ENCODE assay signal across 1 cellular context in the genomic region with DNA sequence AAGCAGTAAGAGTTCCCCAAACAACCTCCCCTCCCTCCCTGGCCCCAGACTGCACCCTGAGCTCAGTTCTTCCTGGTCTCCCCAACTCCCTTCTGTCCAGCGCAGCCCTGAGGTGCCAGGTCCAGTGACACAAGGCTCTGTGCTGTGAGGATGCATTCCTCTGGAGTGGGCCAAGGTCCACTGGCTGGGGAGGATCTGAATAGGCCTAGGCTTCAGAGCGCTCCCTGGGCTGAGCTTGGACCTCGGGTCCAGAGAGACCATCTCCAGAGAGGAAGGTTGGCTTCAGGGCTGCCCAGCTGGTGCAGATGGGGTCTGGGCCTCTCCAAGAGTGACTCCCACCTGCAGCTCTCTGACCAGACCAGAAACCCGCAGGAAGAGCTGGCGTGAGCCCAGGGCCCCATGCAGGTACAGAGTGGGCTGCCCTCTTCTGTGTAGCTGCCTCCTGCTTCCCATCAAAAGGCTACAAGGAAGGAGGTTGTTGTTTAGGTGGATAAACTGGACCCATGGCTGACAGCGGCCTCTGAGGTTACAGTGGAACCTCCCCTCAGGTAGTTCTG.
TF ChIP-seq lines count a peak whose summit lies in the region.

No MANE protein-coding gene starts in this region.

TF ChIP-seq in GM12878, 131 proteins besides CTCF, POLR2A, EP300 and RAD21:
- TF ChIP-seq ZBED1 (IDR thresholded peaks at IDR 0.05; ENCODE audit: borderline replicate concordance) (no peak), E2F8 (IDR thresholded peaks at IDR 0.05; ENCODE audit: low read depth, partially characterized antibody) (no peak), ESRRA (IDR thresholded peaks at IDR 0.05; ENCODE audit: low read length) (no peak), EGR1 (IDR thresholded peaks at IDR 0.05; ENCODE audit: borderline replicate concordance in 1 of 2, low read depth in 2 of 2, low read length in 2 of 2) (no peak), NRF1 (conservative IDR thresholded peaks at IDR 0.05; ENCODE audit: low read depth, low read length) (no peak), YY1 (IDR thresholded peaks at IDR 0.05; ENCODE audit: low read depth, low read length) (no peak), SPI1 (IDR thresholded peaks at IDR 0.05; ENCODE audit: borderline replicate concordance, insufficient read depth, low read depth, low read length) (no peak), SMARCA5 (IDR thresholded peaks at IDR 0.05) (no peak), STAT3 (IDR thresholded peaks at IDR 0.05; ENCODE audit: low read depth, low read length) (no peak), MTA2 (IDR thresholded peaks at IDR 0.05; ENCODE audit: low read depth) (no peak)
- TF ChIP-seq, protein P1, sequence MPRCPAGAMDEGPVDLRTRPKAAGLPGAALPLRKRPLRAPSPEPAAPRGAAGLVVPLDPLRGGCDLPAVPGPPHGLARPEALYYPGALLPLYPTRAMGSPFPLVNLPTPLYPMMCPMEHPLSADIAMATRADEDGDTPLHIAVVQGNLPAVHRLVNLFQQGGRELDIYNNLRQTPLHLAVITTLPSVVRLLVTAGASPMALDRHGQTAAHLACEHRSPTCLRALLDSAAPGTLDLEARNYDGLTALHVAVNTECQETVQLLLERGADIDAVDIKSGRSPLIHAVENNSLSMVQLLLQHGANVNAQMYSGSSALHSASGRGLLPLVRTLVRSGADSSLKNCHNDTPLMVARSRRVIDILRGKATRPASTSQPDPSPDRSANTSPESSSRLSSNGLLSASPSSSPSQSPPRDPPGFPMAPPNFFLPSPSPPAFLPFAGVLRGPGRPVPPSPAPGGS (IDR thresholded peaks at IDR 0.05; ENCODE audit: borderline replicate concordance, insufficient read depth, low read depth, low read length, poor library complexity, severe bottlenecking), result no peak
